In genomic region chr13:44176173-44176572, GRCh38 we compare ENCODE assay signal across 1 cellular context.
TF ChIP-seq lines count a peak whose summit lies in the region.

No MANE protein-coding gene starts in this region.

TF ChIP-seq in IMR-90, 13 proteins besides CTCF, POLR2A, EP300 and RAD21:
- TF ChIP-seq ELK1 (IDR thresholded peaks at IDR 0.05; ENCODE audit: borderline replicate concordance, low read depth, low read length) (no peak), NFE2L2 (IDR thresholded peaks at IDR 0.05; ENCODE audit: low read depth, low read length) (no peak), SMC3 (IDR thresholded peaks at IDR 0.05; ENCODE audit: low read depth, low read length) (no peak), BHLHE40 (IDR thresholded peaks at IDR 0.05; ENCODE audit: low read depth, low read length) (no peak), CEBPB (IDR thresholded peaks at IDR 0.05; ENCODE audit: low read depth, low read length) (no peak), USF2 (IDR thresholded peaks at IDR 0.05; ENCODE audit: low read depth, low read length) (no peak), RFX5 (IDR thresholded peaks at IDR 0.05; ENCODE audit: low read depth, low read length) (no peak)
